In genomic region chr14:52618602-52619001, GRCh38 we compare ENCODE assay signal across 21 cellular contexts.
"Had no signal": no experiment of that assay in that cellular context is flagged by ENCODE, and none has a peak within 500 bp of the region (broad histone marks: within the 10 kb centered on the region; RNA-seq: fewer than 3 reads in every experiment).

No MANE protein-coding gene starts in this region.

- FAIRE-seq: colon, endothelial cell of umbilical vein had no signal

- H3K4me1 ChIP-seq: esophagus muscularis mucosa, gastroesophageal sphincter, heart left ventricle, left lung, lower lobe of right lung had no signal

- H3K4me3 ChIP-seq: coronary artery, dorsolateral prefrontal cortex, esophagus muscularis mucosa, gastroesophageal sphincter, heart left ventricle, left lung, lower lobe of right lung had no signal

- DNase-seq: dermis blood vessel endothelial cell; dorsolateral prefrontal cortex; effector CD4-positive, alpha-beta T cell; effector memory CD4-positive, alpha-beta T cell; foreskin fibroblast; foreskin melanocyte; heart left ventricle; hippocampal formation; immature natural killer cell; islet precursor cell; left cardiac atrium; left lung; left ventricle myocardium superior; lower lobe of right lung; mesenchymal stem cell; naive thymus-derived CD4-positive, alpha-beta T cell had no signal

- H3K27me3 ChIP-seq: dorsolateral prefrontal cortex, esophagus muscularis mucosa, gastroesophageal sphincter, heart left ventricle, left lung had no signal

- ATAC-seq: gastroesophageal sphincter; heart left ventricle; left cardiac atrium; left lung; left ventricle myocardium superior; lower lobe of right lung; naive thymus-derived CD4-positive, alpha-beta T cell had no signal

- H3K36me3 ChIP-seq: esophagus muscularis mucosa, gastroesophageal sphincter, heart left ventricle, left lung, lower lobe of right lung had no signal

- H3K27ac ChIP-seq: coronary artery, dorsolateral prefrontal cortex, esophagus muscularis mucosa, gastroesophageal sphincter, heart left ventricle, left lung, lower lobe of right lung had no signal

- H3K9me3 ChIP-seq: esophagus muscularis mucosa, gastroesophageal sphincter, heart left ventricle, left lung, lower lobe of right lung had no signal
